In the genomic region with DNA sequence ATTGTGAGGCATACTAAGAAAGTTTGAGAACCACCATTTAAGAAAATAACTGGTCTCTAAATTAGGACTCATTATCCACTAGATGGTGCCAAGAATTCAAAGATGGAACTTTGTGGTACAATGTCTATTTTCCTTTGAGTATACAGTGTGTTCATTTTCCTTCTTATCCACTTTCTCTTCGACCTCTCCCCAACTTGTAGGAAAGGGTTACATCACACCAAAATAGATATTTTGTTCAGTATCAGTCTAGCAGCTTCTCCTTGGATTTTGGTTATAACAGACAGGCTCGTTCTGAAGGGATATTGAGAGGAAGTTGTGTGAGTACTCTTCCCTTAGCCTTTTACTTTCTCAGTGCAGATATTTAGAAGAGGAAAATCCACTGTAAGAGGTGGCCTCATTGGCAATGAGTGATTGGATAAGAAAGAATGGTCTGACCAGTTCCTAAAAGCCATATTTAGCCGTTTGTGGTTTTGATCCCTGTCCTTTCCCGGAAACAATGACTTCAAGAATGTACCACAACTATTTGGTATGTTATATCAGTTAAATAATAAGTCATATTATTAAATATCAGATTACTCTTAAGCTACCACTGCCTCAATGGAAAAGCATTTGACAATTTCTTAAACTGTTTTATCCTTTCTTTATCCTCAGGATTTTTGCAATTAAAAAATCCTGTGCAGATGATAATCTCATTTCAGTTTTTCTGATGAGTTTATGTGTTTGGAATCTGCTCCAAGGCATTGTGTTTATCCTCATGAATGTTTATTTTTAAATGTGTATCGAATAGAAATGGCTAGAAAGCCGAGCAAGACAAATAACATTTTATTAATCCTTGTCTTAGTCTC, we compare ENCODE assay signal across 9 cellular contexts.
DNase-seq lines count a peak whose midpoint lies in the region; ATAC-seq, FAIRE-seq and TF ChIP-seq lines count a peak whose summit lies in the region.
"Had no signal": no experiment of that assay in that cellular context is flagged by ENCODE, and none has a peak within 500 bp of the region (broad histone marks: within the 10 kb centered on the region; RNA-seq: fewer than 3 reads in every experiment).

No MANE protein-coding gene starts in this region.

- DNase-seq in D721Med (ENCODE audit: insufficient read length, low spot score) (no peak), H4 (ENCODE audit: low spot score) (peak; percentile 97), NCI-H774 (lab: John Stamatoyannopoulos, UW) (peak; percentile 18), inferior parietal cortex (ENCODE audit: extremely low spot score) (peak; percentile 93)
- DNase-seq in stimulated activated effector memory CD8-positive, alpha-beta T cell treated with anti-CD3 and anti-CD28 coated beads, Interleukin-12 subunit alpha, Interleukin-12 subunit beta, amount 100 ng/mL, for 72 hours (ENCODE audit: low spot score in 2 of 2) = no peak
- no peak for DNase-seq in stimulated activated CD4-positive, alpha-beta T cell treated with anti-CD3 and anti-CD28 coated beads, Interleukin-4, amount 100 ng/mL, for 24 hours
- DNase-seq: stimulated activated naive B cell treated with anti-CD40 and anti-IgM and Interleukin-4, amounts not matched to agents 10 μg/mL and 1 μg/mL and 100 μg/mL, for 72 hours had no signal

- peaks cover 21% of the 10 kb centered on the region for H3K4me1 Mint-ChIP-seq in brain
- H3K4me1 Mint-ChIP-seq in stimulated activated effector memory CD8-positive, alpha-beta T cell treated with anti-CD3 and anti-CD28 coated beads, Interleukin-12 subunit alpha, Interleukin-12 subunit beta, amount 100 ng/mL, for 72 hours = no peaks in the 10 kb centered on the region

- peak overlapping the region in 2 of 5 experiments; percentile 26 for H3K4me3 Mint-ChIP-seq in brain
- peak overlapping the region; percentile 26 for H3K4me3 Mint-ChIP-seq in stimulated activated effector memory CD8-positive, alpha-beta T cell treated with anti-CD3 and anti-CD28 coated beads, Interleukin-12 subunit alpha, Interleukin-12 subunit beta, amount 100 ng/mL, for 72 hours
- H3K4me3 Mint-ChIP-seq: stimulated activated naive B cell treated with anti-CD40 and anti-IgM and Interleukin-4, amounts not matched to agents 10 μg/mL and 1 μg/mL and 100 μg/mL, for 72 hours had no signal

- peak overlapping the region; percentile 25 to 87 (median 58) for H3K27ac Mint-ChIP-seq in brain
- no peak overlapping the region for H3K27ac Mint-ChIP-seq in stimulated activated effector memory CD8-positive, alpha-beta T cell treated with anti-CD3 and anti-CD28 coated beads, Interleukin-12 subunit alpha, Interleukin-12 subunit beta, amount 100 ng/mL, for 72 hours
- H3K27ac Mint-ChIP-seq: stimulated activated naive B cell treated with anti-CD40 and anti-IgM and Interleukin-4, amounts not matched to agents 10 μg/mL and 1 μg/mL and 100 μg/mL, for 72 hours had no signal

- peaks cover 3% of the 10 kb centered on the region for H3K27me3 Mint-ChIP-seq in brain

- peak; percentile 71 for TF ChIP-seq CTCF in D721Med (IDR thresholded peaks at IDR 0.05; ENCODE audit: insufficient read depth, missing control alignments)
- TF ChIP-seq CTCF in brain (conservative IDR thresholded peaks at IDR 0.05) = peak; percentile 72 to 81

- no peaks in the 10 kb centered on the region for H3K36me3 Mint-ChIP-seq in brain
- H3K36me3 Mint-ChIP-seq in stimulated activated effector memory CD8-positive, alpha-beta T cell treated with anti-CD3 and anti-CD28 coated beads, Interleukin-12 subunit alpha, Interleukin-12 subunit beta, amount 100 ng/mL, for 72 hours = no peaks in the 10 kb centered on the region
- H3K36me3 Mint-ChIP-seq: stimulated activated naive B cell treated with anti-CD40 and anti-IgM and Interleukin-4, amounts not matched to agents 10 μg/mL and 1 μg/mL and 100 μg/mL, for 72 hours had no signal

- FAIRE-seq in D721Med (lab: Jason Lieb, UNC) = peak; percentile 93

- peak; percentile 65 for ATAC-seq in stimulated activated effector memory CD8-positive, alpha-beta T cell treated with anti-CD3 and anti-CD28 coated beads, Interleukin-12 subunit alpha, Interleukin-12 subunit beta, amount 100 ng/mL, for 72 hours
- no peak for ATAC-seq in GM21528 (IDR thresholded peaks at IDR 0.05; ENCODE audit: low FRiP score, unreplicated experiment)

- H3K9me3 Mint-ChIP-seq in brain = no peaks in the 10 kb centered on the region
- H3K9me3 Mint-ChIP-seq in stimulated activated effector memory CD8-positive, alpha-beta T cell treated with anti-CD3 and anti-CD28 coated beads, Interleukin-12 subunit alpha, Interleukin-12 subunit beta, amount 100 ng/mL, for 72 hours = no peaks in the 10 kb centered on the region
- H3K9me3 Mint-ChIP-seq: stimulated activated naive B cell treated with anti-CD40 and anti-IgM and Interleukin-4, amounts not matched to agents 10 μg/mL and 1 μg/mL and 100 μg/mL, for 72 hours had no signal

Comparison
In these comparisons a context has a peak if more than half of its experiments do, and no peak if none do; other contexts are left out.
1. DNase-seq: peak in H4 (single experiment), NCI-H774 (single experiment) and inferior parietal cortex (single experiment); none in D721Med (single experiment), stimulated activated effector memory CD8-positive, alpha-beta T cell treated with anti-CD3 and anti-CD28 coated beads, Interleukin-12 subunit alpha, Interleukin-12 subunit beta, amount 100 ng/mL, for 72 hours (0 of 2) and stimulated activated CD4-positive, alpha-beta T cell treated with anti-CD3 and anti-CD28 coated beads, Interleukin-4, amount 100 ng/mL, for 24 hours (single experiment).